In the genomic region with DNA sequence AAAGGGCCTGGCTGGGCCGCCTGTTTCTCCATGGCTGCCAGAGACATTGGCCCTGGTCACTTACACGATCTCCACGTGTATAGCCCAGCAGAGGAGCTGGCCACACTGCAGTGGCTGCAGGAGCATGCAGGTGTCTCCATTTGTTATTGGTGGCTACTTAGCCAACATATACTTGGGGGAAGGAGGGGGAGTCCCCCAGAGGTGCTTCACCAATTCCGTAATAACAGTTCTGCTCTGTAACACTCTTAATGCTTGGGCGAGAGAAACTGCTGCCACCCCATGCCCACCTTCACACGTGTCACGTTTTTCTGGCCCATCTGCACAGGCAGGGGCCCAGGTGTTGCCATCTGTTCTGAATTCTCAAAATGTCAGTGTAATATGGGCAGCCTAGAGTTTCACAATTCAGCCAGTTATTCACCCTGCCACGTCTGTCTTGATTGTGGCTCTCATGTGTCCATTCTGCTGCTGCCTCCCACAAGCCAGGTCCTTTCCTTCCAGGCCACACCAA, we compare ENCODE assay signal across 7 cellular contexts.
A peak's percentile ranks its signal among the peaks of the same experiment; 100 is the strongest.
DNase-seq lines count a peak whose midpoint lies in the region; ATAC-seq and TF ChIP-seq lines count a peak whose summit lies in the region.
"Not testable (repeated sequence)": the region's sequence is repeated elsewhere in the genome, so short reads cannot be mapped to it uniquely, and the experiment has no call there.

No MANE protein-coding gene starts in this region.

- not testable (repeated sequence) for H3K36me3 Mint-ChIP-seq in activated naive CD8-positive, alpha-beta T cell treated with anti-CD3 and anti-CD28 coated beads, Interleukin-2, amount 50 U/mL, for 24 hours (ENCODE audit: low read depth); stimulated activated naive B cell treated with anti-CD40 and anti-IgM and Interleukin-4, amounts not matched to agents 10 μg/mL and 1 μg/mL and 100 μg/mL, for 72 hours

- not testable (repeated sequence) for H3K27ac Mint-ChIP-seq in activated naive CD8-positive, alpha-beta T cell treated with anti-CD3 and anti-CD28 coated beads, Interleukin-2, amount 50 U/mL, for 24 hours; stimulated activated naive B cell treated with anti-CD40 and anti-IgM and Interleukin-4, amounts not matched to agents 10 μg/mL and 1 μg/mL and 100 μg/mL, for 72 hours

- not testable (repeated sequence) for TF ChIP-seq CTCF in DOHH2 (IDR thresholded peaks at IDR 0.05; ENCODE audit: low read depth, low read length, poor library complexity, severe bottlenecking); OCI-LY1 (IDR thresholded peaks at IDR 0.05; ENCODE audit: low read length); RWPE1 (conservative IDR thresholded peaks at IDR 0.05; ENCODE audit: low read depth); mucosa of descending colon (IDR thresholded peaks at IDR 0.05)

- H3K4me1 Mint-ChIP-seq in activated naive CD8-positive, alpha-beta T cell treated with anti-CD3 and anti-CD28 coated beads, Interleukin-2, amount 50 U/mL, for 24 hours = peaks cover 20% of the 10 kb centered on the region
- H3K4me1 Mint-ChIP-seq in stimulated activated naive B cell treated with anti-CD40 and anti-IgM and Interleukin-4, amounts not matched to agents 10 μg/mL and 1 μg/mL and 100 μg/mL, for 72 hours = peaks cover 11 to 28% of the 10 kb centered on the region in 2 donors

- peak; percentile 29 for ATAC-seq in activated naive CD8-positive, alpha-beta T cell treated with anti-CD3 and anti-CD28 coated beads, Interleukin-2, amount 50 U/mL, for 24 hours
- peak; percentile 8 for ATAC-seq in mucosa of descending colon
- peak; percentile 24 to 32 for ATAC-seq in stimulated activated naive B cell treated with anti-CD40 and anti-IgM and Interleukin-4, amounts not matched to agents 10 μg/mL and 1 μg/mL and 100 μg/mL, for 72 hours (replicated peaks)

- H3K4me3 Mint-ChIP-seq in activated naive CD8-positive, alpha-beta T cell treated with anti-CD3 and anti-CD28 coated beads, Interleukin-2, amount 50 U/mL, for 24 hours; stimulated activated naive B cell treated with anti-CD40 and anti-IgM and Interleukin-4, amounts not matched to agents 10 μg/mL and 1 μg/mL and 100 μg/mL, for 72 hours: not testable (repeated sequence)

- H3K9me2 ChIP-seq in DOHH2 (replicated peaks; ENCODE audit: control insufficient read depth, low read length); Karpas-422 (replicated peaks; ENCODE audit: insufficient read depth, low read length); OCI-LY1 (ENCODE audit: low read depth, low read length): not testable (repeated sequence)

- intact Hi-C loops in mucosa of descending colon (cut with DNase I, micrococcal nuclease) = not testable (repeated sequence)

- CTCF ChIA-PET in RWPE1 (lab: Yijun Ruan, JAX) = not testable (repeated sequence)

- not testable (repeated sequence) for H4K20me1 ChIP-seq in DOHH2 (ENCODE audit: control insufficient read depth, insufficient read depth, low read depth, low read length); Karpas-422 (ENCODE audit: insufficient read depth, low read depth, low read length); OCI-LY1 (ENCODE audit: insufficient read depth, low read length)

- not testable (repeated sequence) for H3K27me3 ChIP-seq in DOHH2 (ENCODE audit: control insufficient read depth, low read length); Karpas-422 (ENCODE audit: low read length); OCI-LY1 (ENCODE audit: insufficient read depth, low read length)

- H3K36me3 ChIP-seq in DOHH2 (ENCODE audit: control insufficient read depth, low read length); Karpas-422 (ENCODE audit: insufficient read depth, low read length); OCI-LY1 (ENCODE audit: insufficient read depth, low read length); mucosa of descending colon (ENCODE audit: low read depth): not testable (repeated sequence)

- peak overlapping the region; percentile 37 for H3K27ac ChIP-seq in DOHH2 (ENCODE audit: low read depth, low read length)
- not testable (repeated sequence) for H3K27ac ChIP-seq in Karpas-422 (ENCODE audit: low read length)
- H3K27ac ChIP-seq in OCI-LY1 (ENCODE audit: low read depth, low read length, poor library complexity, severe bottlenecking) = peak overlapping the region; percentile 96
- H3K27ac ChIP-seq in RWPE1 = peak overlapping the region; percentile 28; the same call in 1 of the 2 replicates

- POLR2A ChIA-PET in RWPE1 (lab: Yijun Ruan, JAX; ENCODE audit: low non-redundant PET) = not testable (repeated sequence)

- H3K9me3 ChIP-seq in DOHH2 (ENCODE audit: control insufficient read depth, insufficient read depth, low read length); Karpas-422 (ENCODE audit: low read length); OCI-LY1 (ENCODE audit: low read length); mucosa of descending colon: not testable (repeated sequence)

- not testable (repeated sequence) for H3K9ac ChIP-seq in Karpas-422 (ENCODE audit: low read length)
- H3K9ac ChIP-seq in OCI-LY1 (ENCODE audit: low read length) = peak overlapping the region; percentile 40; the same call in 1 of the 2 replicates

- H3K79me2 ChIP-seq in DOHH2 (ENCODE audit: control insufficient read depth, low read length); Karpas-422 (ENCODE audit: low read length); OCI-LY1 (ENCODE audit: insufficient read depth, low read length): not testable (repeated sequence)

- not testable (repeated sequence) for H3F3A ChIP-seq in DOHH2 (ENCODE audit: control insufficient read depth, insufficient read depth); OCI-LY1 (ENCODE audit: insufficient read depth, low read length)

- H3K27me3 Mint-ChIP-seq in activated naive CD8-positive, alpha-beta T cell treated with anti-CD3 and anti-CD28 coated beads, Interleukin-2, amount 50 U/mL, for 24 hours; stimulated activated naive B cell treated with anti-CD40 and anti-IgM and Interleukin-4, amounts not matched to agents 10 μg/mL and 1 μg/mL and 100 μg/mL, for 72 hours: not testable (repeated sequence)

- H3K4me2 ChIP-seq in DOHH2 (ENCODE audit: low read length) = peak overlapping the region; percentile 16; the same call in 1 of the 2 replicates
- not testable (repeated sequence) for H3K4me2 ChIP-seq in Karpas-422 (ENCODE audit: low read depth, low read length, poor library complexity, severe bottlenecking)
- peak overlapping the region; percentile 23; the same call in 1 of the 2 replicates for H3K4me2 ChIP-seq in OCI-LY1 (ENCODE audit: low read length)

- peak; percentile 39 for DNase-seq in Karpas-422
- DNase-seq in RWPE1 (ENCODE audit: low spot score); activated naive CD8-positive, alpha-beta T cell treated with anti-CD3 and anti-CD28 coated beads, Interleukin-2, amount 50 U/mL, for 24 hours; mucosa of descending colon; stimulated activated naive B cell treated with anti-CD40 and anti-IgM and Interleukin-4, amounts not matched to agents 10 μg/mL and 1 μg/mL and 100 μg/mL, for 72 hours: not testable (repeated sequence)

- H3K4me3 ChIP-seq in DOHH2 (ENCODE audit: low read length); Karpas-422 (ENCODE audit: low read length); OCI-LY1 (ENCODE audit: low read depth, low read length, poor library complexity, severe bottlenecking); mucosa of descending colon: not testable (repeated sequence)

- peaks cover 28% of the 10 kb centered on the region for H3K4me1 ChIP-seq in DOHH2 (ENCODE audit: control insufficient read depth, low read length)
- peaks cover 13% of the 10 kb centered on the region for H3K4me1 ChIP-seq in Karpas-422 (ENCODE audit: low read length)
- peaks cover 73% of the 10 kb centered on the region for H3K4me1 ChIP-seq in OCI-LY1 (ENCODE audit: insufficient read depth, low read length, severe bottlenecking)
- H3K4me1 ChIP-seq in mucosa of descending colon (ENCODE audit: low read depth) = not testable (repeated sequence)

- H2AFZ ChIP-seq in Karpas-422 (ENCODE audit: low read length); OCI-LY1 (ENCODE audit: low read length): not testable (repeated sequence)

- H3K9me3 Mint-ChIP-seq in activated naive CD8-positive, alpha-beta T cell treated with anti-CD3 and anti-CD28 coated beads, Interleukin-2, amount 50 U/mL, for 24 hours; stimulated activated naive B cell treated with anti-CD40 and anti-IgM and Interleukin-4, amounts not matched to agents 10 μg/mL and 1 μg/mL and 100 μg/mL, for 72 hours: not testable (repeated sequence)
